9 cellular contexts compared by ENCODE assay signal in the genomic region with DNA sequence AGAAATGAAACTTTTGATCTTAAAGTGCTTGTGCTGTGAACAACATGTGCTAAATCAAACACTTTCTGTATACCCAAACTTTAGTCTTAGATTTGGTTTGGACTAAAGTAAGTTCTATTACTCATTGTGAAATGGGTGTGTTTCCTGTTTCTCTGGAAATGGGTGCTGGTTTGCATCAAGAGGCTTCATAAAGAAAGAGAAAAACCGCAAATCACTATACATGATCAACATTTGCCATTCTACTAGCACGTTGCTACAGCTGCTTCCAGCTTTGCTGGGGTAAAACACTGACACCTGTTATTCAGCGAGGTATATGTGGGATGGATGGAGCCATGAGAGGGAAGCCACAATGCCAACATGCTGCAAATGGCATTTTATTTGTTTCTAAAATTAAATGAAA.
DNase-seq lines count a peak whose midpoint lies in the region; ATAC-seq and TF ChIP-seq lines count a peak whose summit lies in the region.
"Had no signal": no experiment of that assay in that cellular context is flagged by ENCODE, and none has a peak within 500 bp of the region (broad histone marks: within the 10 kb centered on the region; RNA-seq: fewer than 3 reads in every experiment).

No MANE protein-coding gene starts in this region.

- no peaks in the 10 kb centered on the region for H3K9me3 ChIP-seq in naive thymus-derived CD4-positive, alpha-beta T cell (ENCODE audit: control insufficient read depth in 2 of 3, low read length in 3 of 3)
- no peaks in the 10 kb centered on the region for H3K9me3 ChIP-seq in testis

- H3K27ac Mint-ChIP-seq in naive thymus-derived CD4-positive, alpha-beta T cell = peak overlapping the region; percentile 53 to 94 (median 85)

- TF ChIP-seq CTCF in testis (IDR thresholded peaks at IDR 0.05) = no peak

- peaks cover 0 to 17% (median 0%) of the 10 kb centered on the region in 5 donors for H3K27me3 Mint-ChIP-seq in naive thymus-derived CD4-positive, alpha-beta T cell

- H3K9me3 Mint-ChIP-seq in naive thymus-derived CD4-positive, alpha-beta T cell = peaks cover 0 to 20% (median 0%) of the 10 kb centered on the region in 11 donors

- no peak overlapping the region for H3K4me3 ChIP-seq in naive thymus-derived CD4-positive, alpha-beta T cell (ENCODE audit: low read length)
- no peak overlapping the region for H3K4me3 ChIP-seq in testis

- WGBS in testis, 2 donors = 87 to 91% methylated on average over 3 of the region's 3 CpGs

- H3K27me3 ChIP-seq in naive thymus-derived CD4-positive, alpha-beta T cell (ENCODE audit: control insufficient read depth in 2 of 2, insufficient read depth in 2 of 2, low read length in 2 of 2) = no peaks in the 10 kb centered on the region
- H3K27me3 ChIP-seq in testis = no peaks in the 10 kb centered on the region

- intact Hi-C loops in naive thymus-derived CD4-positive, alpha-beta T cell (cut with micrococcal nuclease) = loop anchor here (1.0 to 10.0 kb wide), 13 partner anchors 10 to 1229 kb away; partner anchors contain the start of genes ACVR2A (in 2 of the 2), MBD5 (in 2 of the 2) and ORC4 (in 2 of the 2)
- intact Hi-C loops in testis (cut with DNase I; ENCODE audit: low total_unique reads) = no loop called here

- H3K36me3 Mint-ChIP-seq in naive thymus-derived CD4-positive, alpha-beta T cell = peaks cover 0 to 51% (median 0%) of the 10 kb centered on the region in 5 donors

- peaks cover 10 to 60% (median 29%) of the 10 kb centered on the region in 7 donors for H3K4me1 Mint-ChIP-seq in naive thymus-derived CD4-positive, alpha-beta T cell

- H3K27ac ChIP-seq in naive thymus-derived CD4-positive, alpha-beta T cell (ENCODE audit: low read depth, low read length) = no peak overlapping the region
- no peak overlapping the region for H3K27ac ChIP-seq in testis

- peak overlapping the region in 8 of 10 donors; percentile 9 to 53 (median 38) for H3K4me3 Mint-ChIP-seq in naive thymus-derived CD4-positive, alpha-beta T cell

- CTCF ChIA-PET in naive thymus-derived CD4-positive, alpha-beta T cell (lab: Charles Lee) = no interaction called here

- DNase-seq in NAMALWA (ENCODE audit: low spot score) (peak; percentile 59), superior temporal gyrus (ENCODE audit: extremely low spot score) (no peak), nucleus accumbens (lab: John Stamatoyannopoulos, UW) (no peak), testis (no peak), anterior cingulate cortex (lab: John Stamatoyannopoulos, UW) (no peak)
- peak in 7 of 9 donors; percentile 13 to 63 (median 32) for DNase-seq in naive thymus-derived CD4-positive, alpha-beta T cell
- DNase-seq: GOT3 had no signal

- POLR2A ChIA-PET in naive thymus-derived CD4-positive, alpha-beta T cell (lab: Charles Lee) = interaction anchor here (1.3 kb wide), 1 partner anchor 8 kb away, joined by 3 read pairs; no protein-coding TSS in a partner anchor

- H3K4me1 ChIP-seq in naive thymus-derived CD4-positive, alpha-beta T cell (ENCODE audit: control insufficient read depth in 2 of 2, insufficient read depth in 2 of 2, low read length in 2 of 2) = peaks cover 18 to 26% of the 10 kb centered on the region in 2 donors
- H3K4me1 ChIP-seq in testis = no peaks in the 10 kb centered on the region

- TF ChIP-seq POLR2A in testis (IDR thresholded peaks at IDR 0.05) = no peak

- H3K36me3 ChIP-seq in naive thymus-derived CD4-positive, alpha-beta T cell (ENCODE audit: control insufficient read depth in 2 of 3, insufficient read depth in 3 of 3, low read length in 3 of 3) = no peaks in the 10 kb centered on the region
- H3K36me3 ChIP-seq in testis (ENCODE audit: low read depth, missing control alignments) = no peaks in the 10 kb centered on the region

- ATAC-seq in GM18867 (IDR thresholded peaks at IDR 0.05; ENCODE audit: unreplicated experiment) (peak; percentile 97), HG02571 (IDR thresholded peaks at IDR 0.05; ENCODE audit: unreplicated experiment) (peak; percentile 97)
- peak; percentile 76 for ATAC-seq in naive thymus-derived CD4-positive, alpha-beta T cell

Comparison
In these comparisons a context has a peak if more than half of its experiments do, and no peak if none do; other contexts are left out.
1. DNase-seq: peak in NAMALWA (single experiment) and naive thymus-derived CD4-positive, alpha-beta T cell (7 of 9); none in superior temporal gyrus (single experiment), nucleus accumbens (0 of 56), testis (single experiment) and anterior cingulate cortex (0 of 58).
2. Peak in every context shown above with its lines, with median percentiles within 50 percentile points of each other: ATAC-seq.